In genomic region chr6:13710552-13711383, GRCh38 we compare ENCODE assay signal across 1 cellular context.
TF ChIP-seq lines count a peak whose summit lies in the region.

No MANE protein-coding gene starts in this region.

TF ChIP-seq in K562, 482 proteins besides CTCF, POLR2A, EP300 and RAD21 (continued from another document and continues in another):
- TF ChIP-seq, protein P1, sequence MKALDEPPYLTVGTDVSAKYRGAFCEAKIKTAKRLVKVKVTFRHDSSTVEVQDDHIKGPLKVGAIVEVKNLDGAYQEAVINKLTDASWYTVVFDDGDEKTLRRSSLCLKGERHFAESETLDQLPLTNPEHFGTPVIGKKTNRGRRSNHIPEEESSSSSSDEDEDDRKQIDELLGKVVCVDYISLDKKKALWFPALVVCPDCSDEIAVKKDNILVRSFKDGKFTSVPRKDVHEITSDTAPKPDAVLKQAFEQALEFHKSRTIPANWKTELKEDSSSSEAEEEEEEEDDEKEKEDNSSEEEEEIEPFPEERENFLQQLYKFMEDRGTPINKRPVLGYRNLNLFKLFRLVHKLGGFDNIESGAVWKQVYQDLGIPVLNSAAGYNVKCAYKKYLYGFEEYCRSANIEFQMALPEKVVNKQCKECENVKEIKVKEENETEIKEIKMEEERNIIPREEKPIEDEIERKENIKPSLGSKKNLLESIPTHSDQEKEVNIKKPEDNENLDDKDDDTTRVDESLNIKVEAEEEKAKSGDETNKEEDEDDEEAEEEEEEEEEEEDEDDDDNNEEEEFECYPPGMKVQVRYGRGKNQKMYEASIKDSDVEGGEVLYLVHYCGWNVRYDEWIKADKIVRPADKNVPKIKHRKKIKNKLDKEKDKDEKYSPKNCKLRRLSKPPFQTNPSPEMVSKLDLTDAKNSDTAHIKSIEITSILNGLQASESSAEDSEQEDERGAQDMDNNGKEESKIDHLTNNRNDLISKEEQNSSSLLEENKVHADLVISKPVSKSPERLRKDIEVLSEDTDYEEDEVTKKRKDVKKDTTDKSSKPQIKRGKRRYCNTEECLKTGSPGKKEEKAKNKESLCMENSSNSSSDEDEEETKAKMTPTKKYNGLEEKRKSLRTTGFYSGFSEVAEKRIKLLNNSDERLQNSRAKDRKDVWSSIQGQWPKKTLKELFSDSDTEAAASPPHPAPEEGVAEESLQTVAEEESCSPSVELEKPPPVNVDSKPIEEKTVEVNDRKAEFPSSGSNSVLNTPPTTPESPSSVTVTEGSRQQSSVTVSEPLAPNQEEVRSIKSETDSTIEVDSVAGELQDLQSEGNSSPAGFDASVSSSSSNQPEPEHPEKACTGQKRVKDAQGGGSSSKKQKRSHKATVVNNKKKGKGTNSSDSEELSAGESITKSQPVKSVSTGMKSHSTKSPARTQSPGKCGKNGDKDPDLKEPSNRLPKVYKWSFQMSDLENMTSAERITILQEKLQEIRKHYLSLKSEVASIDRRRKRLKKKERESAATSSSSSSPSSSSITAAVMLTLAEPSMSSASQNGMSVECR (CRISPR knock-in tag; IDR thresholded peaks at IDR 0.05) = peak; percentile 45; the same call in 1 of the 2 replicates
- TF ChIP-seq, protein P2, sequence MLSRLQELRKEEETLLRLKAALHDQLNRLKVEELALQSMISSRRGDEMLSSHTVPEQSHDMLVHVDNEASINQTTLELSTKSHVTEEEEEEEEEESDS (CRISPR knock-in tag; IDR thresholded peaks at IDR 0.05) = no peak
- peak; percentile 3 for TF ChIP-seq GTF2B (IDR thresholded peaks at IDR 0.05; ENCODE audit: extremely low read depth, insufficient read length)
- no peak for TF ChIP-seq BRCA1 (IDR thresholded peaks at IDR 0.05)
- TF ChIP-seq BRCA1 (CRISPR knock-in tag; IDR thresholded peaks at IDR 0.05) = no peak
- no peak for TF ChIP-seq MYBL2 (IDR thresholded peaks at IDR 0.05; ENCODE audit: low read depth)
- no peak for TF ChIP-seq MYBL2 (CRISPR knock-in tag; IDR thresholded peaks at IDR 0.05; ENCODE audit: borderline replicate concordance)
- peak; percentile 31 for TF ChIP-seq SAP30 (IDR thresholded peaks at IDR 0.05; ENCODE audit: borderline replicate concordance, insufficient read depth, low read depth, low read length, poor library complexity, severe bottlenecking)
- TF ChIP-seq ZNF75A (CRISPR knock-in tag; IDR thresholded peaks at IDR 0.05) = no peak
- TF ChIP-seq CREM (IDR thresholded peaks at IDR 0.05; ENCODE audit: low read depth) = peak; percentile 44; the same call in 1 of the 2 replicates
- TF ChIP-seq NFE2 (IDR thresholded peaks at IDR 0.05; ENCODE audit: low read depth) = peak; percentile 76
- TF ChIP-seq CEBPG (CRISPR knock-in tag; IDR thresholded peaks at IDR 0.05) = no peak
- TF ChIP-seq CEBPG (tag; conservative IDR thresholded peaks at IDR 0.05 in 1 of 2, IDR thresholded peaks at IDR 0.05 in 1 of 2) = no peak
- TF ChIP-seq HCFC1 (IDR thresholded peaks at IDR 0.05; ENCODE audit: low read depth, low read length) = no peak
- TF ChIP-seq MLX (CRISPR knock-in tag; conservative IDR thresholded peaks at IDR 0.05) = no peak; a peak in 1 of 4 replicates
- no peak for TF ChIP-seq LCOR (CRISPR knock-in tag; IDR thresholded peaks at IDR 0.05)
- TF ChIP-seq STAT5A (IDR thresholded peaks at IDR 0.05; ENCODE audit: borderline replicate concordance, low read length) = no peak
- TF ChIP-seq, protein P3, sequence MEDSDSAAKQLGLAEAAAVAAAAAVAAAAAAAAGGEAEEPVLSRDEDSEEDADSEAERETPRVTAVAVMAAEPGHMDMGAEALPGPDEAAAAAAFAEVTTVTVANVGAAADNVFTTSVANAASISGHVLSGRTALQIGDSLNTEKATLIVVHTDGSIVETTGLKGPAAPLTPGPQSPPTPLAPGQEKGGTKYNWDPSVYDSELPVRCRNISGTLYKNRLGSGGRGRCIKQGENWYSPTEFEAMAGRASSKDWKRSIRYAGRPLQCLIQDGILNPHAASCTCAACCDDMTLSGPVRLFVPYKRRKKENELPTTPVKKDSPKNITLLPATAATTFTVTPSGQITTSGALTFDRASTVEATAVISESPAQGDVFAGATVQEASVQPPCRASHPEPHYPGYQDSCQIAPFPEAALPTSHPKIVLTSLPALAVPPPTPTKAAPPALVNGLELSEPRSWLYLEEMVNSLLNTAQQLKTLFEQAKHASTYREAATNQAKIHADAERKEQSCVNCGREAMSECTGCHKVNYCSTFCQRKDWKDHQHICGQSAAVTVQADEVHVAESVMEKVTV (CRISPR knock-in tag; IDR thresholded peaks at IDR 0.05) = no peak
- TF ChIP-seq, protein P4, sequence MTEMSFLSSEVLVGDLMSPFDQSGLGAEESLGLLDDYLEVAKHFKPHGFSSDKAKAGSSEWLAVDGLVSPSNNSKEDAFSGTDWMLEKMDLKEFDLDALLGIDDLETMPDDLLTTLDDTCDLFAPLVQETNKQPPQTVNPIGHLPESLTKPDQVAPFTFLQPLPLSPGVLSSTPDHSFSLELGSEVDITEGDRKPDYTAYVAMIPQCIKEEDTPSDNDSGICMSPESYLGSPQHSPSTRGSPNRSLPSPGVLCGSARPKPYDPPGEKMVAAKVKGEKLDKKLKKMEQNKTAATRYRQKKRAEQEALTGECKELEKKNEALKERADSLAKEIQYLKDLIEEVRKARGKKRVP (CRISPR knock-in tag; IDR thresholded peaks at IDR 0.05) = no peak
- TF ChIP-seq, protein P5, sequence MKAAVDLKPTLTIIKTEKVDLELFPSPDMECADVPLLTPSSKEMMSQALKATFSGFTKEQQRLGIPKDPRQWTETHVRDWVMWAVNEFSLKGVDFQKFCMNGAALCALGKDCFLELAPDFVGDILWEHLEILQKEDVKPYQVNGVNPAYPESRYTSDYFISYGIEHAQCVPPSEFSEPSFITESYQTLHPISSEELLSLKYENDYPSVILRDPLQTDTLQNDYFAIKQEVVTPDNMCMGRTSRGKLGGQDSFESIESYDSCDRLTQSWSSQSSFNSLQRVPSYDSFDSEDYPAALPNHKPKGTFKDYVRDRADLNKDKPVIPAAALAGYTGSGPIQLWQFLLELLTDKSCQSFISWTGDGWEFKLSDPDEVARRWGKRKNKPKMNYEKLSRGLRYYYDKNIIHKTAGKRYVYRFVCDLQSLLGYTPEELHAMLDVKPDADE (conservative IDR thresholded peaks at IDR 0.05; ENCODE audit: control insufficient read depth, low read depth, low read length) = no peak
- TF ChIP-seq, protein P6, sequence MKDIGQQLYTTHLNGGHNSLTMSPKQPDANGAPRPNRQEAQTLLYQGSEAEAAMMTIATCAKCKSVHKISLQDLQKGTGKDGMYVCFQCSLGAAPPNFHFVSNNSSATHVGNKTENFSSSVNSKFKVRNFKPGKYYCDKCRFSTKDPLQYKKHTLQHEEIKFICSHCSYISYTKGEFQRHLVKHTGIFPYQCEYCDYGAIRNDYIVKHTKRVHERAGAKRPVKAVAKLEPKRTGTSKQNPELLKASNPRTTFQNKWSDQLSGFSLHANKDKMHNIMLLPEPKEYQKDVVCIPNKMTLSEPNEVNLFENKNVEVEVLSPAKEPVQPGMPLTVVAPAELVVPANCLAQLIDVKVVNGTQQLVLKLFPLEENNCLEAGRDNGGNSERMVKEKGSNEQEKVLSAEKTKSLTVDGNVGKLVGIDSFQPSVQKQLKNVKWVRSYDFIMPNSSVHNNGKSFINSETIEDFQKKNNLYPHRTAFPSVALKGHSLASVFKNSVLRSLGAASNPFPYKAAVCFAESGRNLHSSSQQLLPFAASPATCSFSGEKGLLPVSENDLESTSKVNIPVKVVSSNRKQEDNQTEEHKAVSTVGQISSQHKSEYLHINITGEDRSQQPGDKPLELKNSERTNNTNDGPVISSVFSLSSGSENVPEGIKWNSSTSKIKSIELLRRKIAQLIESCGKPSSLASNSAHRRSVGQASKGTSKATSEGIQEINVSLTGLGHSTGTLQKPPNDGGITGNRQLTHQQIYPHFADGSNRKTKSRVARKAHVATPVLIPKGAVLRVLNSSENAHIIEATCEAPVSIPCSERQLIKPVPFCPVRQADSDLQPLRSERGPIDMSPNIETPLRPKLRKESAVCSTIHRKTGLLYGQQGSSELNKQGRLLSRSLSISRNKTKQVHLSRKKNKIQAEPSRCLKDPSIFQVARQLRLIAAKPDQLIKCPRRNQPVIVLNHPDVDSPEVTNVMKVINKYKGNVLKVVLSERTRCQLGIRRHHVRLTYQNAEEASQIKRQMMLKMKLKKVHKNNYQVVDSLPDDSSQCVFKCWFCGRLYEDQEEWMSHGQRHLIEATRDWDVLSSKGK (CRISPR knock-in tag; IDR thresholded peaks at IDR 0.05) = no peak
- no peak for TF ChIP-seq POLR2H (tag; IDR thresholded peaks at IDR 0.05; ENCODE audit: low read depth)
- TF ChIP-seq HEY1 (CRISPR knock-in tag; IDR thresholded peaks at IDR 0.05; ENCODE audit: borderline replicate concordance) = no peak
- no peak for TF ChIP-seq FOXJ2 (tag; IDR thresholded peaks at IDR 0.05)
- TF ChIP-seq ZNF76 (CRISPR knock-in tag; IDR thresholded peaks at IDR 0.05; ENCODE audit: borderline replicate concordance) = no peak
- peak; percentile 71 for TF ChIP-seq SMARCA4 (IDR thresholded peaks at IDR 0.05)
- TF ChIP-seq CHD2 (IDR thresholded peaks at IDR 0.05; ENCODE audit: low read depth, low read length) = no peak
- TF ChIP-seq, protein P7, sequence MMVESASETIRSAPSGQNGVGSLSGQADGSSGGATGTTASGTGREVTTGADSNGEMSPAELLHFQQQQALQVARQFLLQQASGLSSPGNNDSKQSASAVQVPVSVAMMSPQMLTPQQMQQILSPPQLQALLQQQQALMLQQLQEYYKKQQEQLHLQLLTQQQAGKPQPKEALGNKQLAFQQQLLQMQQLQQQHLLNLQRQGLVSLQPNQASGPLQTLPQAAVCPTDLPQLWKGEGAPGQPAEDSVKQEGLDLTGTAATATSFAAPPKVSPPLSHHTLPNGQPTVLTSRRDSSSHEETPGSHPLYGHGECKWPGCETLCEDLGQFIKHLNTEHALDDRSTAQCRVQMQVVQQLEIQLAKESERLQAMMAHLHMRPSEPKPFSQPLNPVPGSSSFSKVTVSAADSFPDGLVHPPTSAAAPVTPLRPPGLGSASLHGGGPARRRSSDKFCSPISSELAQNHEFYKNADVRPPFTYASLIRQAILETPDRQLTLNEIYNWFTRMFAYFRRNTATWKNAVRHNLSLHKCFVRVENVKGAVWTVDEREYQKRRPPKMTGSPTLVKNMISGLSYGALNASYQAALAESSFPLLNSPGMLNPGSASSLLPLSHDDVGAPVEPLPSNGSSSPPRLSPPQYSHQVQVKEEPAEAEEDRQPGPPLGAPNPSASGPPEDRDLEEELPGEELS (CRISPR knock-in tag; IDR thresholded peaks at IDR 0.05; ENCODE audit: borderline replicate concordance) = 0 out of 2 replicates have a peak, but pooled peaks have one; percentile 32
- peak; percentile 22; the same call in 1 of the 2 replicates for TF ChIP-seq MYC (IDR thresholded peaks at IDR 0.05; ENCODE audit: low read depth, low read length)
- no peak for TF ChIP-seq MYC (CRISPR knock-in tag; IDR thresholded peaks at IDR 0.05; ENCODE audit: borderline replicate concordance, low read depth)
- TF ChIP-seq TEAD4 (IDR thresholded peaks at IDR 0.05; ENCODE audit: low read length) = no peak
- no peak for TF ChIP-seq TEAD4 (CRISPR knock-in tag; IDR thresholded peaks at IDR 0.05; ENCODE audit: borderline replicate concordance)
- TF ChIP-seq MAZ (CRISPR knock-in tag; conservative IDR thresholded peaks at IDR 0.05 in 1 of 2, IDR thresholded peaks at IDR 0.05 in 1 of 2) = peak; percentile 80 to 81
